12 cellular contexts compared by ENCODE assay signal in the genomic region with DNA sequence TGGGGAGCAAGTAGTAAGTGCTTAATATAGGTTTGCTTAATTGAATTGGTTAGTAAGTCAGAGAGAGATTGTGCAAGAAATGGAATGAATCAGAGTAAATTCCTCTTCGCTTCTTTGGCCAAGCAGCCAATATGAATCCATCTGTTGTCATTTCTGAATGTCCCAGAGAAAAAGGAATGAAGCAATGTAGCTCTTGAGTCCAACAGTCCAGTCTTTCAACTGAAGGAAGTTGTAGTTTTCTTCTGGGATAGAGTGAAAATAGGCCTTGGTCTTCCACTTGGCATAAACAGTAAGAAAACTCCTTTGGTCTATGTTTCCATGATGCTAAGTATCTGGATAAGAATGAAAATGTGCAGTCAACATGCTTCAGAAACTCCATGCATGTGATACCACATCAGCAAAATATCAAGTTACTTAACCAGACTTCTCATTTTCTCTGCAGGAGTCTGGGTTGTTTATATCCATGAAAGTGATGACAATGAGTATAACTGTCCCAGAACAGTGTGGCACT. TPM values are rescaled to one million over a fixed set of nuclear protein-coding genes. Genes with fewer than 3 reads are reported as not detected.
DNase-seq lines count a peak whose midpoint lies in the region; ATAC-seq and TF ChIP-seq lines count a peak whose summit lies in the region.
"Had no signal": no experiment of that assay in that cellular context is flagged by ENCODE, and none has a peak within 500 bp of the region (broad histone marks: within the 10 kb centered on the region; RNA-seq: fewer than 3 reads in every experiment).

No MANE protein-coding gene starts in this region.

- ATAC-seq in left lung (peak; percentile 55), HG03571 (IDR thresholded peaks at IDR 0.05; ENCODE audit: unreplicated experiment) (no peak)

- peaks cover 0 to 7% of the 10 kb centered on the region in 2 donors for H3K4me1 ChIP-seq in left lung
- H3K4me1 ChIP-seq in transverse colon: no peaks in the 10 kb centered on the region

- 43 to 62% methylated on average over 1 of the region's 1 CpG for WGBS in transverse colon (ENCODE audit: low coverage in 1 of 2), 2 donors

- DNase-seq in LHCN-M2 (ENCODE audit: low read depth) (peak; percentile 80), coronary artery (ENCODE audit: low spot score) (no peak), left lung (no peak), transverse colon (no peak), SKM-1 (lab: John Stamatoyannopoulos, UW; ENCODE audit: unreplicated experiment) (no peak), NCI-H226 (no peak)
- DNase-seq: activated CD4-positive, alpha-beta T cell treated with anti-CD3 and anti-CD28 coated beads for 48 hours; activated naive CD8-positive, alpha-beta T cell treated with anti-CD3 and anti-CD28 coated beads for 36 hours; DMS79; glutamatergic neuron; NCI-H1417 treated with DMSO at 0.1 percent for 48 hours had no signal

- TF ChIP-seq CTCF in coronary artery (IDR thresholded peaks at IDR 0.05) (no peak), left lung (IDR thresholded peaks at IDR 0.05) (no peak), transverse colon (IDR thresholded peaks at IDR 0.05) (no peak)

- in situ Hi-C loops in transverse colon (cut with MboI; ENCODE audit: low pct_ligation_motif_present in 1 of 4, low pct_unique_long_range_greater_than_20kb in 1 of 4, low sequenced_read_pairs in 3 of 4): no loop called here

- H3K4me3 ChIP-seq in coronary artery: peak overlapping the region; percentile 17
- H3K4me3 ChIP-seq in left lung: no peak overlapping the region
- H3K4me3 ChIP-seq in transverse colon: no peak overlapping the region

- H3K27ac ChIP-seq in coronary artery: peak overlapping the region; percentile 60 to 84
- peak overlapping the region in 1 of 2 donors; percentile 65 for H3K27ac ChIP-seq in left lung
- peak overlapping the region; percentile 53 to 83 (median 66) for H3K27ac ChIP-seq in transverse colon

- intact Hi-C loops in left lung (cut with DNase I): no loop called here
- intact Hi-C loops in transverse colon (cut with DNase I; ENCODE audit: low total_unique reads): no loop called here

- no peak for TF ChIP-seq POLR2A in transverse colon (IDR thresholded peaks at IDR 0.05)

- H3K27me3 ChIP-seq in left lung (peaks cover 5 to 20% of the 10 kb centered on the region in 2 donors), transverse colon (no peaks in the 10 kb centered on the region)

- TF ChIP-seq EP300 in transverse colon (IDR thresholded peaks at IDR 0.05; ENCODE audit: low read depth): no peak

- no peaks in the 10 kb centered on the region for H3K36me3 ChIP-seq in left lung
- H3K36me3 ChIP-seq in transverse colon: no peaks in the 10 kb centered on the region

- no peaks in the 10 kb centered on the region for H3K9me3 ChIP-seq in left lung
- H3K9me3 ChIP-seq in transverse colon: no peaks in the 10 kb centered on the region

RNA-seq across cellular contexts. Expression of a gene that starts 1.8 kb away (rescaled TPM):
- total RNA-seq in LHCN-M2 (2014; rRNA removed) (0.45 and 0.98 TPM in 2 replicates), left lung (10 to 100 TPM; 13.5 to 18.5 TPM), transverse colon (10 to 100 TPM in 1 of 4 donors, 1 to 10 TPM in 2, under 1 TPM in 1; 0.60 to 15.2 (median 4.4) TPM)
- polyA plus RNA-seq in LHCN-M2 (2012): 0.40 TPM
- total RNA-seq: activated naive CD8-positive, alpha-beta T cell treated with anti-CD3 and anti-CD28 coated beads for 36 hours had no signal

RNA-seq across cellular contexts. Expression of a gene that starts 48.5 kb away (rescaled TPM):
- total RNA-seq in LHCN-M2 (2014; rRNA removed) (not detected in 2 replicates), left lung (under 1 TPM in 1 of 2 donors, not detected in 1; 0.34 TPM), transverse colon (not detected)
- polyA plus RNA-seq in LHCN-M2 (2012): not detected
- total RNA-seq: activated naive CD8-positive, alpha-beta T cell treated with anti-CD3 and anti-CD28 coated beads for 36 hours had no signal
